8 cellular contexts compared by ENCODE assay signal in genomic region chr9:1429328-1429727, GRCh38.
DNase-seq lines count a peak whose midpoint lies in the region; ATAC-seq and TF ChIP-seq lines count a peak whose summit lies in the region.

No MANE protein-coding gene starts in this region.

- no peak for ATAC-seq in HG03108 (IDR thresholded peaks at IDR 0.05; ENCODE audit: unreplicated experiment)

- DNase-seq in AG20443 (ENCODE audit: low spot score) (peak; percentile 14), OCI-M1 (lab: John Stamatoyannopoulos, UW) (peak; percentile 4), iPS-NIHi11 (ENCODE audit: low spot score) (peak; percentile 55)
- DNase-seq in activated T-cell treated with anti-CD3 and anti-CD28 coated beads, Interleukin-2, amount 50 U/mL, for 1 hour, result no peak
- DNase-seq in activated CD4-positive, CD25-positive, alpha-beta regulatory T cell (lab: John Stamatoyannopoulos, UW), result no peak
- no peak for DNase-seq in activated CD4-positive, alpha-beta T cell treated with anti-CD3 and anti-CD28 coated beads for 48 hours

- TF ChIP-seq CTCF in GM12873 (IDR thresholded peaks at IDR 0.05; ENCODE audit: insufficient read depth, low read depth, low read length, missing control alignments), result peak; percentile 24

Comparison
In these comparisons a context has a peak if more than half of its experiments do, and no peak if none do; other contexts are left out.
1. DNase-seq: peak in AG20443 (single experiment), OCI-M1 (single experiment) and iPS-NIHi11 (single experiment); none in activated T-cell treated with anti-CD3 and anti-CD28 coated beads, Interleukin-2, amount 50 U/mL, for 1 hour (single experiment), activated CD4-positive, CD25-positive, alpha-beta regulatory T cell (0 of 4) and activated CD4-positive, alpha-beta T cell treated with anti-CD3 and anti-CD28 coated beads for 48 hours (single experiment).